8 cellular contexts compared by ENCODE assay signal in the genomic region with DNA sequence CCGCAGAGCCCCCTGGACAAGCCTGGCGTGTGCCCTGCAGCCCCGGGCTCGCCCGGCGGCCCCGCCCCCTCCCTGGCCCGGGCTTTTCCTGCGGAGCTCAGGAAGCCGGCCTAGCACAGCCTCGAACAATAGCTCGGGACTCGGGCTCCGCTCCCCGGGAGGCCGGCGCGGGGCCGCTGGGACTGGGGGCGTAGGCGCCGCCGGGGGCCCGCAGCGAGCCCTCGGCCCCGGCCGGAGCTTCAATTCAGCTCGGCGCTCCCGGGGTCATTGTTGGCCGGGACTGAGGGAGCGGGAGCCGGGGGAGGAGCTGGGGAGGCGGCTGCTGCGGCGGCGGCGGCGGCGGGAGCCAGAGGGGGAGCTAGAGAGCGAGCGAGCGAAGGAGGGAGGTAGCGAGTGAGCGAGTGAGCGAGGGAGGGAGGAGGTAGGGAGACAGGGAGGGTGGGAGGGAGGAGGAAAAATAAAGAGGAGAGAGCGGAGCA. TPM values are rescaled to one million over a fixed set of nuclear protein-coding genes. Genes with fewer than 3 reads are reported as not detected.
DNase-seq lines count a peak whose midpoint lies in the region; ATAC-seq and TF ChIP-seq lines count a peak whose summit lies in the region.

No MANE protein-coding gene starts in this region.

- H3K36me3 ChIP-seq in aorta (ENCODE audit: control insufficient read depth in 1 of 2, insufficient read depth in 2 of 2, low read length in 1 of 2) = no peaks in the 10 kb centered on the region

- intact Hi-C loops in aorta (cut with DNase I) = loop anchor here (5.0 kb wide), 2 partner anchors 244 to 249 kb away; no protein-coding TSS in a partner anchor

- WGBS in aorta, 2 donors = 0 to 1% methylated on average over 29 to 48 of the region's 48 CpGs

- DNase-seq in GM04504 (ENCODE audit: low read depth) (peak; percentile 52), NCI-H1436 (lab: John Stamatoyannopoulos, UW) (peak; percentile 92), T-helper 22 cell (ENCODE audit: low read depth) (peak; percentile 10), astrocyte of the cerebellum (ENCODE audit: low read depth) (peak; percentile 53), hippocampal formation (lab: John Stamatoyannopoulos, UW) (peak; percentile 80 to 82), renal cortical epithelial cell (ENCODE audit: low read depth) (peak; percentile 57), aorta (peak; percentile 89 to 97)

- peak; percentile 94 for ATAC-seq in HG02642 (IDR thresholded peaks at IDR 0.05; ENCODE audit: poor library complexity, unreplicated experiment)
- ATAC-seq in aorta (ENCODE audit: low FRiP score) = peak; percentile 92

- in situ Hi-C loops in astrocyte of the cerebellum (cut with HindIII; ENCODE audit: low sequenced_read_pairs) = no loop called here

- H3K27me3 ChIP-seq in aorta (ENCODE audit: control insufficient read depth in 1 of 2, insufficient read depth in 2 of 2, low read length in 1 of 2) = no peaks in the 10 kb centered on the region

- H3K4me1 ChIP-seq in aorta (ENCODE audit: control insufficient read depth in 1 of 2, insufficient read depth in 2 of 2, low read length in 2 of 2) = peaks cover 0 to 5% of the 10 kb centered on the region in 2 donors

- peak overlapping the region; percentile 85 to 92 for H3K27ac ChIP-seq in aorta (ENCODE audit: low read depth in 1 of 2, low read length in 2 of 2)

- H3K4me3 ChIP-seq in astrocyte of the cerebellum (ENCODE audit: low read depth, low read length) = peak overlapping the region; percentile 83
- H3K4me3 ChIP-seq in aorta (ENCODE audit: low read length in 2 of 2) = peak overlapping the region; percentile 93 to 99

- TF ChIP-seq CTCF in astrocyte of the cerebellum (IDR thresholded peaks at IDR 0.05; ENCODE audit: low read depth, low read length, missing control alignments) = peak; percentile 57

- H3K9me3 ChIP-seq in aorta (ENCODE audit: control insufficient read depth, low read length) = no peaks in the 10 kb centered on the region

RNA-seq across cellular contexts. Expression of gene KALRN, which starts 0.2 kb away (rescaled TPM):
- total RNA-seq in renal cortical epithelial cell (3.5 and 19.1 TPM in 2 replicates), aorta (100 to 1,000 TPM; 257 to 436 TPM)
- polyA plus RNA-seq in aorta = 10 to 100 TPM; 32.6 to 46.4 TPM

RNA-seq across cellular contexts. Expression of gene ROPN1, which starts 41.0 kb away (rescaled TPM):
- total RNA-seq in renal cortical epithelial cell = not detected in 2 replicates
- not detected for total RNA-seq in aorta
- not detected for polyA plus RNA-seq in aorta

Comparison
In these comparisons a context has a peak if more than half of its experiments do, and no peak if none do; other contexts are left out.
1. Peak in every context shown above with its lines: DNase-seq, ATAC-seq, H3K4me3 ChIP-seq and H3K27ac ChIP-seq.
2. DNase-seq: peak in every context shown above with its lines; median percentile 93 in aorta; 92 in NCI-H1436; 81 in hippocampal formation; 57 in renal cortical epithelial cell; 53 in astrocyte of the cerebellum; 52 in GM04504; 10 in T-helper 22 cell.
3. RNA of gene KALRN, which starts 0.2 kb away (total RNA-seq): 257 to 436 TPM in aorta; 3.5 to 19.1 TPM in renal cortical epithelial cell; every median in the first group is over 10 times any median in the second.